In genomic region chr4:145619639-145619996, GRCh38 we compare ENCODE assay signal across 8 cellular contexts. TPM values are rescaled to one million over a fixed set of nuclear protein-coding genes. Genes with fewer than 3 reads are reported as not detected.
DNase-seq lines count a peak whose midpoint lies in the region; TF ChIP-seq lines count a peak whose summit lies in the region.

No MANE protein-coding gene starts in this region.

- H3K27ac Mint-ChIP-seq in HFFc6, result peak overlapping the region; percentile 99
- peak overlapping the region; percentile 98 for H3K27ac Mint-ChIP-seq in activated T-cell treated with anti-CD3 and anti-CD28 coated beads, Interleukin-2, amount 50 U/mL, for 24 hours

- peaks cover 12% of the 10 kb centered on the region for H3K36me3 Mint-ChIP-seq in HFFc6 (ENCODE audit: low read depth)
- peaks cover 44% of the 10 kb centered on the region for H3K36me3 Mint-ChIP-seq in activated T-cell treated with anti-CD3 and anti-CD28 coated beads, Interleukin-2, amount 50 U/mL, for 24 hours (ENCODE audit: low read depth)

- H3K4me1 Mint-ChIP-seq in HFFc6 (ENCODE audit: low read depth), result peaks cover 59% of the 10 kb centered on the region
- peaks cover 58% of the 10 kb centered on the region for H3K4me1 Mint-ChIP-seq in activated T-cell treated with anti-CD3 and anti-CD28 coated beads, Interleukin-2, amount 50 U/mL, for 24 hours (ENCODE audit: low read depth)

- peak overlapping the region; percentile 99 for H3K4me3 Mint-ChIP-seq in HFFc6
- H3K4me3 Mint-ChIP-seq in activated T-cell treated with anti-CD3 and anti-CD28 coated beads, Interleukin-2, amount 50 U/mL, for 24 hours, result peak overlapping the region; percentile 94

- peak; percentile 52 for TF ChIP-seq CTCF in HFFc6 (IDR thresholded peaks at IDR 0.05)

- DNase-seq in NCI-H1092 treated with DMSO at 0.1 percent for 48 hours (lab: John Stamatoyannopoulos, UW), result peak; percentile 70
- no peak for DNase-seq in NCI-H1092 (lab: John Stamatoyannopoulos, UW)
- peak; percentile 21 for DNase-seq in HFFc6
- DNase-seq in MV-4-11 (lab: John Stamatoyannopoulos, UW), result peak; percentile 37
- no peak for DNase-seq in activated T-cell treated with anti-CD3 and anti-CD28 coated beads, Interleukin-2, amount 50 U/mL, for 24 hours
- DNase-seq in fibroblast of the conjunctiva (ENCODE audit: low read depth), result peak; percentile 27
- DNase-seq in non-pigmented ciliary epithelial cell (ENCODE audit: low read depth), result peak; percentile 8
- DNase-seq in ureter (ENCODE audit: low spot score), result peak; percentile 62

- peaks cover 4% of the 10 kb centered on the region; the same call in 1 of the 2 replicates for H3K9me3 Mint-ChIP-seq in HFFc6
- H3K9me3 Mint-ChIP-seq in activated T-cell treated with anti-CD3 and anti-CD28 coated beads, Interleukin-2, amount 50 U/mL, for 24 hours, result peaks cover 3% of the 10 kb centered on the region

- H3K27me3 Mint-ChIP-seq in HFFc6 (ENCODE audit: insufficient read depth), result no peaks in the 10 kb centered on the region
- H3K27me3 Mint-ChIP-seq in activated T-cell treated with anti-CD3 and anti-CD28 coated beads, Interleukin-2, amount 50 U/mL, for 24 hours, result peaks cover under 1% of the 10 kb centered on the region

RNA-seq across cellular contexts. Expression of gene MMAA, which starts 0.4 kb away (rescaled TPM):
- 1 to 10 TPM; 6.5 to 8.6 (median 7.6) TPM for total RNA-seq in HFFc6 (2021; fragmentation: NEBNext Ultra II Directional; extraction: Animal tissue kit (Norgen Biotek cat#: 25700))
- 15.9 TPM for total RNA-seq in ureter

Comparison
In these comparisons a context has a peak if more than half of its experiments do, and no peak if none do; other contexts are left out.
1. DNase-seq: peak in NCI-H1092 treated with DMSO at 0.1 percent for 48 hours (single experiment), HFFc6 (single experiment), MV-4-11 (single experiment), fibroblast of the conjunctiva (single experiment), non-pigmented ciliary epithelial cell (single experiment) and ureter (single experiment); none in NCI-H1092 (single experiment) and activated T-cell treated with anti-CD3 and anti-CD28 coated beads, Interleukin-2, amount 50 U/mL, for 24 hours (single experiment).